ENCODE assay signal across 21 cellular contexts in the genomic region with DNA sequence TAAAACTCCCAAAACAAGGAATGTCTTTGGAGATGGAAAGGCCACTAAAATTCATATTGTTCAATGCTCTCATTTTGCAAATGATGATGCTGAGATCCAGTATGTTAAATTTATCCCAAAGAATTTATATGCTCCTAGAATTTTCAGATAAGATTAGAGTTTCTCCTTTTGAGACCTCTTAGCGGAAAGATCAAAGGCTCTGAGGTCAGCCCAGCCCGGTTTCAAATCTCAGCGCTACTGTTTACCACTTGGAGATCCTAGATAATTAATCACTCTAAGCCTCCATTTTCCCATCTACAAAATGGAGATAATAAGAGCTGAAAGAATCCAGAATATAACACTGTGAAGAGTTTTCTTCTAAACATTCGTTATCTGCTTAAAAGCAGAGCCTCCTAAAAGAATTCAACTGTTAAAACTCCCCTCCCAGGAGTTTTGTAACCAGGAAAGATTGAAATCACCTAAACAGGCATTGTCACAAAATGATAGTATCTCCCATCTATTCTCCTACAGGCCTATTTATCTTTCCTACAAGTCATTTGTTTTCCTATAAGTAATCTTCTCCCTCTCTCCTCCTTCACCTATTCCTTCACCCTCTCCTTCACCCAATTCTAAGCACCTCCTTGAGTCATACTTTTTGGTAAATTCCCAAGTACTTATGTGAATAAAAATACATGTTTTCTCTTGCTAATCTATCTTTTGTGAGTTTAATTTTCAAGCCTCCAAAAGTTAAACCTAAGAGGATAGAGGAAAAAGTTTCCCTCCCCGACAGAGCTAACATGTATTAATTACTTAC.
"Had no signal": no experiment of that assay in that cellular context is flagged by ENCODE, and none has a peak within 500 bp of the region (broad histone marks: within the 10 kb centered on the region; RNA-seq: fewer than 3 reads in every experiment).

No MANE protein-coding gene starts in this region.

- H3K9me3 ChIP-seq: thoracic aorta had no signal

- H3K27me3 Mint-ChIP-seq: activated naive CD4-positive, alpha-beta T cell treated with anti-CD3 and anti-CD28 coated beads, Interleukin-2, amount 10 ng/mL, durations not matched to agents 7 days and 5 days; type B pancreatic cell had no signal

- H3K36me3 ChIP-seq: heart left ventricle, spleen, thoracic aorta, vagina had no signal

- ATAC-seq: heart left ventricle, left colon, WTC11 had no signal

- H3K4me3 ChIP-seq: heart left ventricle, lung, spleen, thoracic aorta, vagina had no signal

- H3K4me3 Mint-ChIP-seq: activated naive CD4-positive, alpha-beta T cell treated with anti-CD3 and anti-CD28 coated beads, Interleukin-2, amount 10 ng/mL, durations not matched to agents 7 days and 5 days; mesothelial cell of epicardium; nephron; T-helper 1 cell treated with Interleukin-12 subunit alpha and Interleukin-12 subunit beta and Interleukin-4 antibody, amounts not matched to agents 30 μg/mL and 1 μg/mL, for 36 hours; type B pancreatic cell; WTC11 had no signal

- H3K4me1 ChIP-seq: vagina had no signal

- H3K36me3 Mint-ChIP-seq: type B pancreatic cell had no signal

- H3K27me3 ChIP-seq: heart left ventricle, spleen, vagina had no signal

- H3K27ac Mint-ChIP-seq: activated naive CD4-positive, alpha-beta T cell treated with anti-CD3 and anti-CD28 coated beads, Interleukin-2, amount 10 ng/mL, durations not matched to agents 7 days and 5 days; mesothelial cell of epicardium; nephron; type B pancreatic cell; WTC11 had no signal

- DNase-seq: activated CD4-positive, alpha-beta T cell treated with anti-CD3 and anti-CD28 coated beads, Interleukin-2, amount 50 U/mL, for 48 hours; activated CD8-positive, alpha-beta memory T cell treated with anti-CD3 and anti-CD28 coated beads, Interleukin-2, amount 50 U/mL, for 48 hours; activated effector memory CD4-positive, alpha-beta T cell treated with anti-CD3 and anti-CD28 coated beads, Interleukin-2, amount 50 U/mL, for 16 hours; activated naive CD4-positive, alpha-beta T cell treated with anti-CD3 and anti-CD28 coated beads, Interleukin-2, amount 10 ng/mL, durations not matched to agents 7 days and 5 days; activated T-cell treated with anti-CD3 and anti-CD28 coated beads, Interleukin-2, amount 50 U/mL, for 48 hours; amygdala; effector CD4-positive, alpha-beta T cell; heart left ventricle; left colon; spleen; stimulated activated CD4-positive, alpha-beta T cell treated with anti-CD3 and anti-CD28 coated beads, Interleukin-4, amount 100 ng/mL, for 1 hour; stimulated activated naive CD4-positive, alpha-beta T cell; T1000 had no signal

- H3K27ac ChIP-seq: thoracic aorta, vagina had no signal
